ENCODE assay signal across 15 cellular contexts in the genomic region with DNA sequence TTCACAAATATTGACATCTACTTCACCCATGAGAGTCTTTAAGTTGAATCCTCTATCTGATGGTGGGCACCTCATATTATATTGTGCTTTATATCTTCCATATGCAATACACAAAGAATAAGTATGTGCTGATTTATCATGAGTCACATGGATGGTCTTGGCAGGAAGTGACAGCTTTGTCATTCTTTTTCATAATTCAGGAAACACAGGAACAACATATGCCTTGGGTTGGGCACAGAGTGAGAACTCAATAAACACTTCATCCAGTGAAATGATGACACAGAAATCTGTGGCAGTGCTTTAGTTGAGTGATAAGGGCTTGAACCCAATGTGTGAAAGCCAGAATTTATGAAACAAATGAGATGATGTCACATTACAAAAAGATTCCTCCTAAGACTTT. TPM values are rescaled to one million over a fixed set of nuclear protein-coding genes. Genes with fewer than 3 reads are reported as not detected.
DNase-seq lines count a peak whose midpoint lies in the region; ATAC-seq and TF ChIP-seq lines count a peak whose summit lies in the region.
"Had no signal": no experiment of that assay in that cellular context is flagged by ENCODE, and none has a peak within 500 bp of the region (broad histone marks: within the 10 kb centered on the region; RNA-seq: fewer than 3 reads in every experiment).

No MANE protein-coding gene starts in this region.

- H3K27me3 Mint-ChIP-seq in osteocyte (ENCODE audit: unreplicated experiment), result no peaks in the 10 kb centered on the region

- no peaks in the 10 kb centered on the region for H3K36me3 ChIP-seq in Panc1 (ENCODE audit: control insufficient read depth, insufficient read depth, low read length)
- H3K36me3 ChIP-seq: neutrophil, sigmoid colon, vagina had no signal

- no TSS peak for BruUV-seq in Panc1 (replicated peaks; lab: Mats Ljungman, UMichigan)

- CTCF ChIA-PET in Panc1 (lab: Charles Lee), result no interaction called here

- in situ Hi-C loops in Panc1 (cut with HindIII; ENCODE audit: low pct_unique_long_range_greater_than_20kb, low sequenced_read_pairs), result no loop called here

- no peak overlapping the region for H3K4me3 Mint-ChIP-seq in osteocyte (ENCODE audit: unreplicated experiment)
- H3K4me3 Mint-ChIP-seq: GM23338 had no signal

- H3K9me3 ChIP-seq in Panc1 (ENCODE audit: control insufficient read depth, insufficient read depth, low read depth, low read length), result no peaks in the 10 kb centered on the region
- H3K9me3 ChIP-seq: neutrophil, sigmoid colon, vagina had no signal

- H3K27ac ChIP-seq in Panc1 (ENCODE audit: low read length) (no peak overlapping the region), epithelial cell of prostate (peak overlapping the region; percentile 96)
- H3K27ac ChIP-seq: neutrophil, vagina had no signal

- H3K4me1 Mint-ChIP-seq in osteocyte (ENCODE audit: unreplicated experiment), result peaks cover 26% of the 10 kb centered on the region

- H3K4me3 ChIP-seq in Panc1 (ENCODE audit: low read depth in 2 of 2, low read length in 2 of 2), result no peak overlapping the region
- H3K4me3 ChIP-seq: GM23338, lung, sigmoid colon, vagina had no signal

- POLR2A ChIA-PET in Panc1 (lab: Charles Lee), result no interaction called here

- DNase-seq in HCEC 1CT, result peak; percentile 85
- peak; percentile 59 for DNase-seq in Panc1 (ENCODE audit: low read depth, low spot score)
- DNase-seq in epithelial cell of prostate (ENCODE audit: low read depth, low spot score), result no peak
- no peak for DNase-seq in osteocyte (ENCODE audit: extremely low spot score, unreplicated experiment)
- no peak for DNase-seq in NCI-H82 (lab: John Stamatoyannopoulos, UW)
- no peak for DNase-seq in stimulated activated CD4-positive, alpha-beta T cell treated with anti-CD3 and anti-CD28 coated beads, Interleukin-12 subunit alpha, Interleukin-12 subunit beta, amount 100 ng/mL, for 4 hours
- DNase-seq: activated CD8-positive, alpha-beta memory T cell treated with anti-CD3 and anti-CD28 coated beads, Interleukin-2, amount 50 U/mL, for 48 hours; Karpas-422; sigmoid colon; stimulated activated naive CD4-positive, alpha-beta T cell treated with Interleukin-2 at 50 U/mL for 16 hours had no signal

- H3K27me3 ChIP-seq in Panc1 (ENCODE audit: control insufficient read depth, insufficient read depth, low read length), result no peaks in the 10 kb centered on the region
- H3K27me3 ChIP-seq: neutrophil, sigmoid colon, vagina had no signal

- peaks cover 3% of the 10 kb centered on the region for H3K36me3 Mint-ChIP-seq in osteocyte (ENCODE audit: unreplicated experiment)

- no peaks in the 10 kb centered on the region for H3K9me3 Mint-ChIP-seq in osteocyte (ENCODE audit: unreplicated experiment)
- H3K9me3 Mint-ChIP-seq: GM23338 had no signal

- peak overlapping the region; percentile 28 for H3K27ac Mint-ChIP-seq in osteocyte (ENCODE audit: unreplicated experiment)
- H3K27ac Mint-ChIP-seq: GM23338 had no signal

- intact Hi-C loops in Panc1 (cut with micrococcal nuclease; ENCODE audit: unreplicated experiment), result no loop called here

- no peak for TF ChIP-seq CTCF in Panc1 (IDR thresholded peaks at IDR 0.05)
- no peak for TF ChIP-seq CTCF in osteocyte (IDR thresholded peaks at IDR 0.05)

- ATAC-seq in Panc1 (no peak), GM21786 (IDR thresholded peaks at IDR 0.05; ENCODE audit: unreplicated experiment) (no peak)
- ATAC-seq: GM23338 had no signal

- peaks cover 7% of the 10 kb centered on the region; the same call in 1 of the 2 replicates for H3K4me1 ChIP-seq in Panc1 (ENCODE audit: control insufficient read depth, insufficient read depth, low read length)

RNA-seq across cellular contexts. Expression of gene GADD45A, which starts 41.2 kb away (rescaled TPM):
- total RNA-seq in Panc1 (2021; ENCODE audit: unreplicated experiment) (106 TPM), osteocyte (43.3 and 45.3 TPM in 2 replicates)
- polyA plus RNA-seq in Panc1 (2012; ENCODE audit: insufficient read length), result 91.6 TPM

Comparison
In these comparisons a context has a peak if more than half of its experiments do, and no peak if none do; other contexts are left out.
1. DNase-seq: peak in HCEC 1CT (single experiment) and Panc1 (single experiment); none in epithelial cell of prostate (single experiment), osteocyte (single experiment), NCI-H82 (single experiment) and stimulated activated CD4-positive, alpha-beta T cell treated with anti-CD3 and anti-CD28 coated beads, Interleukin-12 subunit alpha, Interleukin-12 subunit beta, amount 100 ng/mL, for 4 hours (single experiment).